Comparison of ENCODE assay signal across 17 cellular contexts in the genomic region with DNA sequence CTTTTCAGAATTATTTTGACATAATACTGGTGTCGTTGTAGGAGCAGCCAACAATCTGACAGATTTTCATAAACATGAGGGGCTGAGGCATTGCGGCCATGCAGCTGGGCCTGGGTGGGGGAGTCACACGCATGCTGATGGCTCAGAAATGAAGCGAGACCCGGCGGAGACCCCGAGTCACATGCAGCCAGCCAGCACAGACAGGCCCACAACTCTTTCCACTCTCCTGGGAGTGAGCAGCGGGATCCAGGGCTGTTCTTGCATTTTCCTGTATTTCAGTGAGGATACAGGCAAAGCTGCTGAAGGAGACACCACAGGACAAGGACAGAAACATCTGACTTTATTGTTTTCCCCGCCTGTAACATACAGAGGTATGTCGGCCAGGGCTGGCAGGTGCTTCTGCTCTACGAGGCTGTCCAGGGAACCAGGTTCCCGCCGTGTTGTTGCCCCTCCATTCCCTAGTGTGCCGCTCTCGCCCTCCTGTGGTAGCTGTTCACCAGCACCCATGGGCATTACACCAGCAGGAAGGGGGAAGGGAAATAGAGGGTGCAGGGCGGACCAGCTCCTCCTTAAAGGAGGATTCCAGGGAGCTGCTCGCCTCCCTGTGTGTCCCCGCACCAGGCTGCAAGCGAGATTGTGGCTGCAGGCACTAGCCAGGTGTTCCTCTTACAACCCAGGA. TPM values are rescaled to one million over a fixed set of nuclear protein-coding genes. Genes with fewer than 3 reads are reported as not detected.
DNase-seq lines count a peak whose midpoint lies in the region; ATAC-seq and TF ChIP-seq lines count a peak whose summit lies in the region.
"Had no signal": no experiment of that assay in that cellular context is flagged by ENCODE, and none has a peak within 500 bp of the region (broad histone marks: within the 10 kb centered on the region; RNA-seq: fewer than 3 reads in every experiment).

No MANE protein-coding gene starts in this region.

- no peaks in the 10 kb centered on the region for H3K36me3 Mint-ChIP-seq in neural crest cell (ENCODE audit: low read depth)
- H3K36me3 Mint-ChIP-seq: T-cell had no signal

- H3K4me1 Mint-ChIP-seq in neural crest cell: no peaks in the 10 kb centered on the region
- H3K4me1 Mint-ChIP-seq in stimulated activated naive CD8-positive, alpha-beta T cell treated with anti-CD3 and anti-CD28 coated beads, Interleukin-15, amount 100 ng/mL, for 72 hours: no peaks in the 10 kb centered on the region
- H3K4me1 Mint-ChIP-seq: T-cell had no signal

- peaks cover 5% of the 10 kb centered on the region for H3K27me3 Mint-ChIP-seq in neural crest cell (ENCODE audit: low read depth)
- peaks cover 13% of the 10 kb centered on the region for H3K27me3 Mint-ChIP-seq in stimulated activated naive CD8-positive, alpha-beta T cell treated with anti-CD3 and anti-CD28 coated beads, Interleukin-15, amount 100 ng/mL, for 72 hours

- no peak overlapping the region for H3K4me3 ChIP-seq in epithelial cell of esophagus (ENCODE audit: low read length)
- H3K4me3 ChIP-seq: mucosa of descending colon, tibial nerve had no signal

- DNase-seq in NCI-H1417 (lab: John Stamatoyannopoulos, UW) (peak in 2 of 3 experiments; percentile 24 to 42), NCI-H1417 treated with DMSO at 0.1 percent for 48 hours (lab: John Stamatoyannopoulos, UW) (no peak), NCI-H510A (lab: John Stamatoyannopoulos, UW) (peak; percentile 66), epithelial cell of esophagus (ENCODE audit: low read depth) (peak; percentile 16), neural crest cell (ENCODE audit: low read depth, low spot score) (no peak), NCI-H2081 treated with DMSO at 0.1 percent for 48 hours (lab: John Stamatoyannopoulos, UW) (no peak), MV-4-11 (lab: John Stamatoyannopoulos, UW) (no peak)
- no peak for DNase-seq in stimulated activated naive CD8-positive, alpha-beta T cell treated with anti-CD3 and anti-CD28 coated beads, Interleukin-15, amount 100 ng/mL, for 72 hours
- DNase-seq: activated gamma-delta T cell treated with Interleukin-2 at 50 U/mL for 16 hours, anterior cingulate cortex, erythroblast, HFFc6, mucosa of descending colon, NCI-H1105, T-cell had no signal

- H3K4me3 Mint-ChIP-seq in neural crest cell: no peak overlapping the region
- H3K4me3 Mint-ChIP-seq in stimulated activated naive CD8-positive, alpha-beta T cell treated with anti-CD3 and anti-CD28 coated beads, Interleukin-15, amount 100 ng/mL, for 72 hours: no peak overlapping the region
- H3K4me3 Mint-ChIP-seq: HFFc6, T-cell had no signal

- H3K9me3 Mint-ChIP-seq in neural crest cell: no peaks in the 10 kb centered on the region
- peaks cover 0 to 5% of the 10 kb centered on the region in 2 donors for H3K9me3 Mint-ChIP-seq in stimulated activated naive CD8-positive, alpha-beta T cell treated with anti-CD3 and anti-CD28 coated beads, Interleukin-15, amount 100 ng/mL, for 72 hours

- H3K27ac Mint-ChIP-seq in neural crest cell (ENCODE audit: unreplicated experiment): no peak overlapping the region
- no peak overlapping the region for H3K27ac Mint-ChIP-seq in stimulated activated naive CD8-positive, alpha-beta T cell treated with anti-CD3 and anti-CD28 coated beads, Interleukin-15, amount 100 ng/mL, for 72 hours
- H3K27ac Mint-ChIP-seq: HFFc6, T-cell had no signal

- TF ChIP-seq CTCF in epithelial cell of esophagus (IDR thresholded peaks at IDR 0.05; ENCODE audit: insufficient read depth, low read depth, low read length, missing control alignments): peak; percentile 34
- TF ChIP-seq CTCF in neural crest cell (conservative IDR thresholded peaks at IDR 0.05): peak; percentile 14

- ATAC-seq in stimulated activated naive CD8-positive, alpha-beta T cell treated with anti-CD3 and anti-CD28 coated beads, Interleukin-15, amount 100 ng/mL, for 72 hours: no peak
- ATAC-seq: mucosa of descending colon, T-cell had no signal

RNA-seq across cellular contexts. Expression of a gene that starts 30.5 kb away (rescaled TPM):
- 14.2 and 15.5 TPM in 2 replicates for total RNA-seq in neural crest cell
- total RNA-seq: HFFc6, osteoblast, T-cell had no signal

Comparison
In these comparisons a context has a peak if more than half of its experiments do, and no peak if none do; other contexts are left out.
1. DNase-seq: peak in NCI-H1417 (2 of 3), NCI-H510A (single experiment) and epithelial cell of esophagus (single experiment); none in NCI-H1417 treated with DMSO at 0.1 percent for 48 hours (single experiment), neural crest cell (single experiment), NCI-H2081 treated with DMSO at 0.1 percent for 48 hours (single experiment), MV-4-11 (single experiment) and stimulated activated naive CD8-positive, alpha-beta T cell treated with anti-CD3 and anti-CD28 coated beads, Interleukin-15, amount 100 ng/mL, for 72 hours (0 of 2).